In genomic region chr6:111122458-111123286, GRCh38 we compare ENCODE assay signal across 14 cellular contexts. TPM values are rescaled to one million over a fixed set of nuclear protein-coding genes. Genes with fewer than 3 reads are reported as not detected.
DNase-seq lines count a peak whose midpoint lies in the region; ATAC-seq lines count a peak whose summit lies in the region.
"Had no signal": no experiment of that assay in that cellular context is flagged by ENCODE, and none has a peak within 500 bp of the region (broad histone marks: within the 10 kb centered on the region; RNA-seq: fewer than 3 reads in every experiment).

No MANE protein-coding gene starts in this region.

- peaks cover 0 to 16% (median 4%) of the 10 kb centered on the region in 5 donors for H3K36me3 Mint-ChIP-seq in naive thymus-derived CD4-positive, alpha-beta T cell

- no peak overlapping the region for H3K27ac ChIP-seq in BLaER1
- no peak overlapping the region for H3K27ac ChIP-seq in naive thymus-derived CD4-positive, alpha-beta T cell (ENCODE audit: low read depth, low read length)
- H3K27ac ChIP-seq: ascending aorta, SJSA1 had no signal

- intact Hi-C loops in naive thymus-derived CD4-positive, alpha-beta T cell (cut with micrococcal nuclease) = loop anchor here in 1 of 2 donors (2.0 kb wide), 1 partner anchor 14 kb away; no protein-coding TSS in a partner anchor

- DNase-seq in DMS79 (lab: John Stamatoyannopoulos, UW) = peak; percentile 85
- peak; percentile 47 for DNase-seq in NCI-H69 (lab: John Stamatoyannopoulos, UW)
- peak in 4 of 9 donors; percentile 10 to 19 (median 15) for DNase-seq in naive thymus-derived CD4-positive, alpha-beta T cell
- no peak for DNase-seq in NCI-H187 (lab: John Stamatoyannopoulos, UW)
- DNase-seq in NCI-H2227 (lab: John Stamatoyannopoulos, UW; ENCODE audit: unreplicated experiment) = no peak
- DNase-seq: dermis blood vessel endothelial cell; NCI-H1092 treated with DMSO at 0.1 percent for 48 hours; stimulated activated CD4-positive, alpha-beta T cell treated with anti-CD3 and anti-CD28 coated beads, Interleukin-4, amount 100 ng/mL, for 24 hours had no signal

- H3K27me3 ChIP-seq in BLaER1 = no peaks in the 10 kb centered on the region
- no peaks in the 10 kb centered on the region for H3K27me3 ChIP-seq in naive thymus-derived CD4-positive, alpha-beta T cell (ENCODE audit: control insufficient read depth in 2 of 2, insufficient read depth in 2 of 2, low read length in 2 of 2)
- H3K27me3 ChIP-seq: ascending aorta had no signal

- H3K4me2 ChIP-seq in BLaER1 = peak overlapping the region; percentile 34; the same call in 1 of the 2 replicates

- H3K4me1 Mint-ChIP-seq in naive thymus-derived CD4-positive, alpha-beta T cell = peaks cover 12 to 61% (median 27%) of the 10 kb centered on the region in 7 donors

- peak overlapping the region in 8 of 10 donors; percentile 2 to 58 (median 48) for H3K4me3 Mint-ChIP-seq in naive thymus-derived CD4-positive, alpha-beta T cell
- H3K4me3 Mint-ChIP-seq: stimulated activated naive CD8-positive, alpha-beta T cell treated with anti-CD3 and anti-CD28 coated beads, Interleukin-15, Interleukin-2, amounts not matched to agents 100 ng/mL and 50 ng/mL, for 24 hours had no signal

- H3K27me3 Mint-ChIP-seq in naive thymus-derived CD4-positive, alpha-beta T cell = no peaks in the 10 kb centered on the region
- H3K27me3 Mint-ChIP-seq: stimulated activated naive CD8-positive, alpha-beta T cell treated with anti-CD3 and anti-CD28 coated beads, Interleukin-15, Interleukin-2, amounts not matched to agents 100 ng/mL and 50 ng/mL, for 24 hours had no signal

- H4K20me1 ChIP-seq in BLaER1 = no peaks in the 10 kb centered on the region

- CTCF ChIA-PET in naive thymus-derived CD4-positive, alpha-beta T cell (lab: Charles Lee) = no interaction called here

- POLR2A ChIA-PET in naive thymus-derived CD4-positive, alpha-beta T cell (lab: Charles Lee) = interaction anchor here (0.5 to 1.1 kb wide), 3 partner anchors 35 to 94 kb away, joined by 3 read pairs; partner anchors contain the start of gene SLC16A10

- H3K36me3 ChIP-seq in BLaER1 = no peaks in the 10 kb centered on the region
- H3K36me3 ChIP-seq in naive thymus-derived CD4-positive, alpha-beta T cell (ENCODE audit: control insufficient read depth in 2 of 3, insufficient read depth in 3 of 3, low read length in 3 of 3) = no peaks in the 10 kb centered on the region
- H3K36me3 ChIP-seq: ascending aorta, SJSA1 had no signal

- peaks cover 11% of the 10 kb centered on the region for H3K4me1 ChIP-seq in BLaER1
- peaks cover 8 to 12% of the 10 kb centered on the region in 2 donors for H3K4me1 ChIP-seq in naive thymus-derived CD4-positive, alpha-beta T cell (ENCODE audit: control insufficient read depth in 2 of 2, insufficient read depth in 2 of 2, low read length in 2 of 2)
- H3K4me1 ChIP-seq: ascending aorta, SJSA1 had no signal

- H3K4me3 ChIP-seq in BLaER1 = no peak overlapping the region
- H3K4me3 ChIP-seq in naive thymus-derived CD4-positive, alpha-beta T cell (ENCODE audit: low read length) = no peak overlapping the region
- H3K4me3 ChIP-seq: ascending aorta, SJSA1 had no signal

- peaks cover 0 to 3% (median 0%) of the 10 kb centered on the region in 11 donors for H3K9me3 Mint-ChIP-seq in naive thymus-derived CD4-positive, alpha-beta T cell
- H3K9me3 Mint-ChIP-seq: stimulated activated naive CD8-positive, alpha-beta T cell treated with anti-CD3 and anti-CD28 coated beads, Interleukin-15, Interleukin-2, amounts not matched to agents 100 ng/mL and 50 ng/mL, for 24 hours had no signal

- H3K9me3 ChIP-seq in BLaER1 = no peaks in the 10 kb centered on the region
- no peaks in the 10 kb centered on the region for H3K9me3 ChIP-seq in naive thymus-derived CD4-positive, alpha-beta T cell (ENCODE audit: control insufficient read depth in 2 of 3, low read length in 3 of 3)
- H3K9me3 ChIP-seq: ascending aorta, SJSA1 had no signal

- peak overlapping the region in 8 of 9 donors; percentile 59 to 91 (median 78) for H3K27ac Mint-ChIP-seq in naive thymus-derived CD4-positive, alpha-beta T cell
- H3K27ac Mint-ChIP-seq: stimulated activated naive CD8-positive, alpha-beta T cell treated with anti-CD3 and anti-CD28 coated beads, Interleukin-15, Interleukin-2, amounts not matched to agents 100 ng/mL and 50 ng/mL, for 24 hours had no signal

- no peak overlapping the region for H3K9ac ChIP-seq in BLaER1

- ATAC-seq in naive thymus-derived CD4-positive, alpha-beta T cell = peak; percentile 42
- ATAC-seq in GM21360 (IDR thresholded peaks at IDR 0.05; ENCODE audit: unreplicated experiment) (no peak), HG02610 (IDR thresholded peaks at IDR 0.05; ENCODE audit: unreplicated experiment) (no peak)

RNA-seq across cellular contexts. Expression of gene SLC16A10, which starts 35.4 kb away (rescaled TPM):
- total RNA-seq in naive thymus-derived CD4-positive, alpha-beta T cell = 10 to 100 TPM in 3 of 5 experiments, 1 to 10 TPM in 2; 1.6 to 27.7 (median 16.7) TPM
- 10 to 100 TPM; 10.6 to 22.6 TPM for polyA plus RNA-seq in naive thymus-derived CD4-positive, alpha-beta T cell
- total RNA-seq: SJSA1 had no signal

Comparison
In these comparisons a context has a peak if more than half of its experiments do, and no peak if none do; other contexts are left out.
1. DNase-seq: peak in DMS79 (single experiment) and NCI-H69 (single experiment); none in NCI-H187 (0 of 2) and NCI-H2227 (single experiment).